ENCODE assay signal across 10 cellular contexts in the genomic region with DNA sequence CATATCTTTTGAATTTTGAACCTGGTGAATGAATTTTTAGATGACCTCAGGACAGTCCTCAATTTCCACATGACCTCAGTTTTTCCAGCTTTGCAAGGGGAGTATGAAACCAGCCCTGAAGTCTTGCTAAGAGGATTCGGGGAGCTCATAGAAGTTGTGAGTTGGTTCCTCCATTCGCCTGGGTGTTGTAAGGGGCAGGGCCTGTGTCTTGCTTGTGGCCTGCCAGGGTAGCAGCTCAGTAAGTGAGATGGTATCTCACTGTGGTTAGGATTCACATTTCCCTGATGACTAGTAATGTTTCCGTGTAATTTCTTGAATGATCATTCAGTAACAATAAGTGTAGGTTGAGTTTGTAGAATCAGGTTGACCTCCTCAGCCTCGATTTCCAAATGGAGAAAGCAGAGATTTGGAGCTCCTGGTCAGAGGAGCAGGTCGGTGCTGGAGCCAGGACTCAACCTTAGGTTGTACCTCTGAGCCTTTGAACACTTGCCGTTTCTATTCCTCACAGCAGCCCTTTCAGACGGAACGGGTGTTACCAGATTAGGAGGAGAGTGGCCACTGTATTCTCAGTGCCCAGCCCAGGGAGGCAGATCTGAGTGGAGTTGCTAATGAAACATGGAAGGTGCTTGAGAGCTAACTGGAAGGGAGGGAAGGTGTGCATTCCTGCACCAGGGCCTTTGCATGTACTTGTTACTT. TPM values are rescaled to one million over a fixed set of nuclear protein-coding genes. Genes with fewer than 3 reads are reported as not detected.
A peak's percentile ranks its signal among the peaks of the same experiment; 100 is the strongest.
DNase-seq lines count a peak whose midpoint lies in the region; ATAC-seq, FAIRE-seq and TF ChIP-seq lines count a peak whose summit lies in the region.
"Had no signal": no experiment of that assay in that cellular context is flagged by ENCODE, and none has a peak within 500 bp of the region (broad histone marks: within the 10 kb centered on the region; RNA-seq: fewer than 3 reads in every experiment).

No MANE protein-coding gene starts in this region.

- H3K4me1 ChIP-seq in small intestine (ENCODE audit: control insufficient read depth in 2 of 2, insufficient read depth in 1 of 2, low read depth in 1 of 2, low read length in 1 of 2), result no peaks in the 10 kb centered on the region
- peaks cover 0 to 3% (median 0%) of the 10 kb centered on the region in 4 donors for H3K4me1 ChIP-seq in transverse colon

- TF ChIP-seq POLR2A in transverse colon (IDR thresholded peaks at IDR 0.05), result no peak

- H3K36me3 Mint-ChIP-seq in T-helper 17 cell (ENCODE audit: low read depth) (no peaks in the 10 kb centered on the region), neural crest cell (ENCODE audit: low read depth) (no peaks in the 10 kb centered on the region)

- FAIRE-seq in small intestine (lab: Jason Lieb, UNC), result no peak

- intact Hi-C loops in transverse colon (cut with DNase I; ENCODE audit: low total_unique reads), result no loop called here

- DNase-seq in Daoy (ENCODE audit: low read depth) (peak; percentile 47), T-helper 17 cell (peak in 1 of 3 donors; percentile 32), amniotic epithelial cell (ENCODE audit: low read depth) (peak; percentile 86), neural crest cell (ENCODE audit: low read depth, low spot score) (no peak), T-helper 9 cell (no peak), small intestine (no peak), transverse colon (no peak)
- DNase-seq: DND-41, NCI-H1417 had no signal

- in situ Hi-C loops in transverse colon (cut with MboI; ENCODE audit: low pct_ligation_motif_present in 1 of 4, low pct_unique_long_range_greater_than_20kb in 1 of 4, low sequenced_read_pairs in 3 of 4), result no loop called here

- H3K27me3 ChIP-seq in small intestine (ENCODE audit: control insufficient read depth in 2 of 2, insufficient read depth in 2 of 2, low read length in 2 of 2) (no peaks in the 10 kb centered on the region), transverse colon (no peaks in the 10 kb centered on the region)

- H3K27ac Mint-ChIP-seq in T-helper 17 cell (peak overlapping the region; percentile 91), neural crest cell (ENCODE audit: unreplicated experiment) (peak overlapping the region; percentile 75)

- H3K36me3 ChIP-seq in small intestine (ENCODE audit: control insufficient read depth in 2 of 2, insufficient read depth in 2 of 2, low read length in 2 of 2) (peaks cover 11 to 18% of the 10 kb centered on the region in 2 donors), transverse colon (peaks cover 0 to 22% (median 7%) of the 10 kb centered on the region in 4 donors)

- H3K4me3 Mint-ChIP-seq in T-helper 17 cell (peak overlapping the region; percentile 83), neural crest cell (no peak overlapping the region)

- no peak overlapping the region for H3K27ac ChIP-seq in small intestine (ENCODE audit: low read depth in 1 of 2, low read length in 1 of 2)
- no peak overlapping the region for H3K27ac ChIP-seq in transverse colon

- H3K4me1 Mint-ChIP-seq in T-helper 17 cell, result peaks cover 29% of the 10 kb centered on the region
- peaks cover 19% of the 10 kb centered on the region for H3K4me1 Mint-ChIP-seq in neural crest cell

- no peaks in the 10 kb centered on the region for H3K9me3 ChIP-seq in T-helper 17 cell (ENCODE audit: control insufficient read depth, low read length, poor library complexity, severe bottlenecking)
- H3K9me3 ChIP-seq in small intestine (ENCODE audit: control insufficient read depth, low read depth), result no peaks in the 10 kb centered on the region
- no peaks in the 10 kb centered on the region for H3K9me3 ChIP-seq in transverse colon

- H3K4me3 ChIP-seq in small intestine (ENCODE audit: low read depth in 1 of 2, low read length in 2 of 2), result no peak overlapping the region
- no peak overlapping the region for H3K4me3 ChIP-seq in transverse colon

- peak; percentile 99 for ATAC-seq in T-helper 17 cell
- ATAC-seq in HG03039 (IDR thresholded peaks at IDR 0.05; ENCODE audit: unreplicated experiment), result no peak

- 78 to 82% (median 79%) methylated on average over 8 of the region's 8 CpGs for WGBS in small intestine, 3 donors
- 81 to 100% methylated on average over 2 to 8 of the region's 8 CpGs for WGBS in transverse colon (ENCODE audit: low coverage in 1 of 2), 2 donors

- H3K27me3 Mint-ChIP-seq in T-helper 17 cell, result no peaks in the 10 kb centered on the region
- H3K27me3 Mint-ChIP-seq in neural crest cell (ENCODE audit: low read depth), result no peaks in the 10 kb centered on the region

- TF ChIP-seq EP300 in transverse colon (IDR thresholded peaks at IDR 0.05; ENCODE audit: low read depth), result no peak

- no peak for TF ChIP-seq CTCF in neural crest cell (conservative IDR thresholded peaks at IDR 0.05)
- TF ChIP-seq CTCF in transverse colon (IDR thresholded peaks at IDR 0.05), result no peak

- H3K9me3 Mint-ChIP-seq in neural crest cell, result no peaks in the 10 kb centered on the region

RNA-seq across cellular contexts. Expression of a gene that starts 14.6 kb away (rescaled TPM):
- 50.6 and 51.2 TPM in 2 replicates for total RNA-seq in Daoy (2014; rRNA removed; shearing (Covaris generic))
- 10 to 100 TPM; 23.1 to 26.4 TPM for total RNA-seq in T-helper 17 cell
- 88.3 and 99.4 TPM in 2 replicates for total RNA-seq in neural crest cell
- 10 to 100 TPM in 2 of 3 donors, 1 to 10 TPM in 1; 7.6 to 51.6 (median 14.3) TPM for polyA plus RNA-seq in small intestine
- total RNA-seq in transverse colon, result 10 to 100 TPM; 31.6 to 54.2 (median 36.5) TPM

RNA-seq across cellular contexts. Expression of a gene that starts 16.1 kb away (rescaled TPM):
- 61.6 and 67.5 TPM in 2 replicates for total RNA-seq in Daoy (2014; rRNA removed; shearing (Covaris generic))
- total RNA-seq in T-helper 17 cell (10 to 100 TPM; 60.3 to 72.3 TPM), neural crest cell (57.1 and 58.2 TPM in 2 replicates), transverse colon (100 to 1,000 TPM in 1 of 4 donors, 10 to 100 TPM in 3; 26.6 to 199 (median 60.7) TPM)
- 10 to 100 TPM; 18.6 to 37.5 (median 26.8) TPM for polyA plus RNA-seq in small intestine

RNA-seq across cellular contexts. Expression of a gene that starts 17.6 kb away (rescaled TPM):
- total RNA-seq in Daoy (2014; rRNA removed; shearing (Covaris generic)), result 88.8 and 89.8 TPM in 2 replicates
- 10 to 100 TPM; 33.5 TPM for total RNA-seq in T-helper 17 cell
- total RNA-seq in neural crest cell, result 60.6 and 60.7 TPM in 2 replicates
- polyA plus RNA-seq in small intestine, result 100 to 1,000 TPM; 123 to 162 (median 153) TPM
- total RNA-seq in transverse colon, result 100 to 1,000 TPM in 1 of 4 donors, 10 to 100 TPM in 3; 69.7 to 164 (median 84.2) TPM

RNA-seq across cellular contexts. Expression of a gene that starts 17.6 kb away (rescaled TPM):
- 23.7 and 27.3 TPM in 2 replicates for total RNA-seq in Daoy (2014; rRNA removed; shearing (Covaris generic))
- 100 to 1,000 TPM; 376 to 523 TPM for total RNA-seq in T-helper 17 cell
- total RNA-seq in neural crest cell, result 72.5 and 80.3 TPM in 2 replicates
- 100 to 1,000 TPM in 1 of 3 donors, 10 to 100 TPM in 2; 67.5 to 130 (median 82.1) TPM for polyA plus RNA-seq in small intestine
- 100 to 1,000 TPM; 184 to 503 (median 244) TPM for total RNA-seq in transverse colon

RNA-seq across cellular contexts. Expression of a gene that starts 30.0 kb away (rescaled TPM):
- total RNA-seq in Daoy (2014; rRNA removed; shearing (Covaris generic)), result 0.24 and 0.34 TPM in 2 replicates
- total RNA-seq in T-helper 17 cell, result 10 to 100 TPM in 1 of 2 donors, 1 to 10 TPM in 1; 6.9 to 17.9 TPM
- 0.30 and 0.45 TPM in 2 replicates for total RNA-seq in neural crest cell
- polyA plus RNA-seq in small intestine, result 1 to 10 TPM in 2 of 3 donors, under 1 TPM in 1; 0.67 to 8.9 (median 3.2) TPM
- total RNA-seq in transverse colon, result 10 to 100 TPM in 3 of 4 donors, 1 to 10 TPM in 1; 4.5 to 33.4 (median 16.7) TPM

Comparison
In these comparisons a context has a peak if more than half of its experiments do, and no peak if none do; other contexts are left out.
1. DNase-seq: peak in Daoy (single experiment) and amniotic epithelial cell (single experiment); none in neural crest cell (single experiment), T-helper 9 cell (single experiment), small intestine (single experiment) and transverse colon (single experiment).